ENCODE assay signal across 1 cellular context in genomic region chr16:57510016-57510871, GRCh38.
TF ChIP-seq lines count a peak whose summit lies in the region.

No MANE protein-coding gene starts in this region.

TF ChIP-seq in HepG2, 621 proteins besides CTCF, POLR2A, EP300 and RAD21 (continued from another document and continues in another):
- TF ChIP-seq MTERF4 (CRISPR knock-in tag; IDR thresholded peaks at IDR 0.05) = 0 out of 2 replicates have a peak, but pooled peaks have one; percentile 63
- TF ChIP-seq NR2F2 (IDR thresholded peaks at IDR 0.05; ENCODE audit: borderline replicate concordance, low read depth) = no peak
- no peak for TF ChIP-seq DDIT3 (CRISPR knock-in tag; IDR thresholded peaks at IDR 0.05)
- TF ChIP-seq HOXA3 (CRISPR knock-in tag; IDR thresholded peaks at IDR 0.05) = no peak
- no peak for TF ChIP-seq PAWR (CRISPR knock-in tag; IDR thresholded peaks at IDR 0.05; ENCODE audit: borderline replicate concordance)
- no peak for TF ChIP-seq EED (CRISPR knock-in tag; IDR thresholded peaks at IDR 0.05)
- TF ChIP-seq ZNF136 (CRISPR knock-in tag; IDR thresholded peaks at IDR 0.05; ENCODE audit: low read depth) = no peak
- no peak for TF ChIP-seq HOXD1 (CRISPR knock-in tag; IDR thresholded peaks at IDR 0.05)
- 0 out of 2 replicates have a peak, but pooled peaks have one; percentile 20 for TF ChIP-seq ZNF772 (CRISPR knock-in tag; IDR thresholded peaks at IDR 0.05)
- TF ChIP-seq FOXJ3 (CRISPR knock-in tag; IDR thresholded peaks at IDR 0.05; ENCODE audit: borderline replicate concordance) = no peak
- TF ChIP-seq NCOA5 (CRISPR knock-in tag; IDR thresholded peaks at IDR 0.05) = no peak
- no peak for TF ChIP-seq NR0B2 (CRISPR knock-in tag; IDR thresholded peaks at IDR 0.05)
- no peak for TF ChIP-seq ZBTB1 (CRISPR knock-in tag; IDR thresholded peaks at IDR 0.05; ENCODE audit: borderline replicate concordance)
- no peak for TF ChIP-seq STAT5B (CRISPR knock-in tag; IDR thresholded peaks at IDR 0.05)
- no peak for TF ChIP-seq NFRKB (IDR thresholded peaks at IDR 0.05)
- no peak for TF ChIP-seq SRSF1 (optimal IDR thresholded peaks at IDR 0.05; ENCODE audit: low read depth, low read length)
- TF ChIP-seq TOPORS (CRISPR knock-in tag; IDR thresholded peaks at IDR 0.05) = 0 out of 2 replicates have a peak, but pooled peaks have one; percentile 34
- no peak for TF ChIP-seq KLF16 (CRISPR knock-in tag; IDR thresholded peaks at IDR 0.05)
- no peak for TF ChIP-seq PPARG (CRISPR knock-in tag; conservative IDR thresholded peaks at IDR 0.05)
- no peak for TF ChIP-seq ZNF891 (CRISPR knock-in tag; IDR thresholded peaks at IDR 0.05)
- no peak for TF ChIP-seq TFDP1 (CRISPR knock-in tag; IDR thresholded peaks at IDR 0.05; ENCODE audit: borderline replicate concordance)
- no peak for TF ChIP-seq TSC22D2 (CRISPR knock-in tag; IDR thresholded peaks at IDR 0.05; ENCODE audit: borderline replicate concordance)
- TF ChIP-seq RNF2 (conservative IDR thresholded peaks at IDR 0.05; ENCODE audit: low read depth) = no peak
- no peak for TF ChIP-seq ZNF660 (CRISPR knock-in tag; IDR thresholded peaks at IDR 0.05; ENCODE audit: borderline replicate concordance, low read depth)
- TF ChIP-seq E2F5 (CRISPR knock-in tag; conservative IDR thresholded peaks at IDR 0.05) = no peak
- TF ChIP-seq JUN (CRISPR knock-in tag; IDR thresholded peaks at IDR 0.05) = no peak
- TF ChIP-seq ZNF670 (CRISPR knock-in tag; IDR thresholded peaks at IDR 0.05; ENCODE audit: borderline replicate concordance) = no peak
- TF ChIP-seq ZNF556 (CRISPR knock-in tag; IDR thresholded peaks at IDR 0.05; ENCODE audit: borderline replicate concordance) = no peak
- no peak for TF ChIP-seq ZBTB14 (CRISPR knock-in tag; IDR thresholded peaks at IDR 0.05)
- no peak for TF ChIP-seq TBX3 (IDR thresholded peaks at IDR 0.05; ENCODE audit: borderline replicate concordance)
- no peak for TF ChIP-seq ZUFSP (CRISPR knock-in tag; IDR thresholded peaks at IDR 0.05; ENCODE audit: borderline replicate concordance)
- TF ChIP-seq AKNA (CRISPR knock-in tag; IDR thresholded peaks at IDR 0.05; ENCODE audit: borderline replicate concordance) = no peak
- TF ChIP-seq HNF1A (IDR thresholded peaks at IDR 0.05; ENCODE audit: low read depth) = no peak
- no peak for TF ChIP-seq HNF1A (CRISPR knock-in tag; IDR thresholded peaks at IDR 0.05; ENCODE audit: borderline replicate concordance)
- TF ChIP-seq ZNF264 (CRISPR knock-in tag; IDR thresholded peaks at IDR 0.05) = no peak
- TF ChIP-seq HNRNPL (IDR thresholded peaks at IDR 0.05; ENCODE audit: low read depth, low read length) = no peak
- TF ChIP-seq BCLAF1 (IDR thresholded peaks at IDR 0.05) = no peak
- no peak for TF ChIP-seq NR1H2 (CRISPR knock-in tag; IDR thresholded peaks at IDR 0.05; ENCODE audit: borderline replicate concordance, low read depth)
- TF ChIP-seq SMYD3 (CRISPR knock-in tag; IDR thresholded peaks at IDR 0.05) = no peak
- no peak for TF ChIP-seq MZF1 (CRISPR knock-in tag; IDR thresholded peaks at IDR 0.05; ENCODE audit: borderline replicate concordance)
- no peak for TF ChIP-seq ZNF33B (CRISPR knock-in tag; IDR thresholded peaks at IDR 0.05)
- no peak for TF ChIP-seq HDAC6 (IDR thresholded peaks at IDR 0.05; ENCODE audit: low read depth, low read length)
- peak; percentile 34; the same call in 1 of the 2 replicates for TF ChIP-seq ZFP91 (CRISPR knock-in tag; IDR thresholded peaks at IDR 0.05; ENCODE audit: borderline replicate concordance)
